12 cellular contexts compared by ENCODE assay signal in genomic region chr3:141405581-141405980, GRCh38. TPM values are rescaled to one million over a fixed set of nuclear protein-coding genes. Genes with fewer than 3 reads are reported as not detected.
DNase-seq lines count a peak whose midpoint lies in the region; ATAC-seq and TF ChIP-seq lines count a peak whose summit lies in the region.
"Had no signal": no experiment of that assay in that cellular context is flagged by ENCODE, and none has a peak within 500 bp of the region (broad histone marks: within the 10 kb centered on the region; RNA-seq: fewer than 3 reads in every experiment).

No MANE protein-coding gene starts in this region.

- TF ChIP-seq POLR2A in stomach (IDR thresholded peaks at IDR 0.05), result no peak

- H3K9me3 Mint-ChIP-seq in activated naive CD4-positive, alpha-beta T cell treated with anti-CD3 and anti-CD28 coated beads for 36 hours, result no peaks in the 10 kb centered on the region
- H3K9me3 Mint-ChIP-seq: activated T-helper 1 cell treated with anti-CD3 and anti-CD28 coated beads, Interleukin-12 subunit alpha, Interleukin-12 subunit beta, Interleukin-2, Interleukin-4 antibody, amounts not matched to agents 30 ng/mL and 10 ng/mL and 1 ng/mL, durations not matched to agents 14 hours and 24 hours and 36 hours; GM23338 had no signal

- H3K27ac ChIP-seq in stomach, result peak overlapping the region in 4 of 5 donors; percentile 94 to 100 (median 98)

- TF ChIP-seq CTCF in fibroblast of the aortic adventitia (IDR thresholded peaks at IDR 0.05; ENCODE audit: insufficient read depth, low read length) (no peak), stomach (IDR thresholded peaks at IDR 0.05) (no peak)

- H3K4me1 ChIP-seq in adipocyte (ENCODE audit: control insufficient read depth, insufficient read depth, low read length), result peaks cover 73% of the 10 kb centered on the region
- H3K4me1 ChIP-seq in stomach, result peaks cover 39 to 91% (median 76%) of the 10 kb centered on the region in 4 donors

- H3K4me1 Mint-ChIP-seq in activated naive CD4-positive, alpha-beta T cell treated with anti-CD3 and anti-CD28 coated beads for 36 hours (ENCODE audit: low read depth), result peaks cover 51% of the 10 kb centered on the region

- H3K4me3 Mint-ChIP-seq in activated naive CD4-positive, alpha-beta T cell treated with anti-CD3 and anti-CD28 coated beads for 36 hours, result no peak overlapping the region
- H3K4me3 Mint-ChIP-seq: activated T-helper 1 cell treated with anti-CD3 and anti-CD28 coated beads, Interleukin-12 subunit alpha, Interleukin-12 subunit beta, Interleukin-2, Interleukin-4 antibody, amounts not matched to agents 30 ng/mL and 10 ng/mL and 1 ng/mL, durations not matched to agents 14 hours and 24 hours and 36 hours; GM23338 had no signal

- TF ChIP-seq EP300 in stomach (IDR thresholded peaks at IDR 0.05), result no peak

- intact Hi-C loops in activated naive CD4-positive, alpha-beta T cell treated with anti-CD3 and anti-CD28 coated beads for 36 hours (cut with micrococcal nuclease), result no loop called here
- intact Hi-C loops in stomach (cut with DNase I; ENCODE audit: low total_unique reads), result no loop called here

- DNase-seq in activated naive CD4-positive, alpha-beta T cell treated with anti-CD3 and anti-CD28 coated beads for 36 hours, result no peak
- no peak for DNase-seq in activated naive CD4-positive, alpha-beta T cell (lab: John Stamatoyannopoulos, UW)
- DNase-seq in adipocyte (ENCODE audit: low read depth), result peak; percentile 58
- DNase-seq in fibroblast of the aortic adventitia (ENCODE audit: low read depth), result peak; percentile 55
- no peak for DNase-seq in stomach
- DNase-seq in NOMO-1 treated with dmso at 0.1 percent for 144 hours (lab: John Stamatoyannopoulos, UW; ENCODE audit: unreplicated experiment), result no peak
- DNase-seq in NCI-H2227 treated with DMSO at 0.1 percent for 48 hours (lab: John Stamatoyannopoulos, UW), result no peak
- DNase-seq: AML-193, spleen had no signal

- H3K27me3 ChIP-seq in adipocyte (replicated peaks; ENCODE audit: control insufficient read depth, insufficient read depth, low read length), result no peaks in the 10 kb centered on the region
- no peaks in the 10 kb centered on the region for H3K27me3 ChIP-seq in stomach
- H3K27me3 ChIP-seq: spleen had no signal

- H3K9me3 ChIP-seq in adipocyte (ENCODE audit: control insufficient read depth, low read length) (no peaks in the 10 kb centered on the region), stomach (no peaks in the 10 kb centered on the region)
- H3K9me3 ChIP-seq: spleen had no signal

- peaks cover 35% of the 10 kb centered on the region for H3K36me3 ChIP-seq in adipocyte (ENCODE audit: control insufficient read depth, insufficient read depth, low read length, severe bottlenecking)
- H3K36me3 ChIP-seq in stomach, result peaks cover 6 to 46% (median 41%) of the 10 kb centered on the region in 4 donors

- no peak for ATAC-seq in GM21529 (IDR thresholded peaks at IDR 0.05; ENCODE audit: unreplicated experiment)
- ATAC-seq: GM23338 had no signal

- 86 to 94% (median 92%) methylated on average over 4 of the region's 4 CpGs for WGBS in stomach, 5 donors

- H3K9ac ChIP-seq in adipocyte (ENCODE audit: low read length), result no peak overlapping the region

- CTCF ChIA-PET in activated naive CD4-positive, alpha-beta T cell treated with anti-CD3 and anti-CD28 coated beads for 36 hours (lab: Charles Lee), result interaction anchor here (0.7 to 2.2 kb wide), 5 partner anchors 36 to 94 kb away, joined by 3 to 5 read pairs (median 5); no protein-coding TSS in a partner anchor

- peaks cover 4% of the 10 kb centered on the region for H3K36me3 Mint-ChIP-seq in activated naive CD4-positive, alpha-beta T cell treated with anti-CD3 and anti-CD28 coated beads for 36 hours (ENCODE audit: low read depth)

- no peaks in the 10 kb centered on the region for H3K27me3 Mint-ChIP-seq in activated naive CD4-positive, alpha-beta T cell treated with anti-CD3 and anti-CD28 coated beads for 36 hours (ENCODE audit: low read depth)

- H3K4me3 ChIP-seq in adipocyte (ENCODE audit: low read length) (no peak overlapping the region), fibroblast of the aortic adventitia (ENCODE audit: low read depth, low read length) (no peak overlapping the region), stomach (no peak overlapping the region)
- H3K4me3 ChIP-seq: GM23338 had no signal

- H3K27ac Mint-ChIP-seq in activated naive CD4-positive, alpha-beta T cell treated with anti-CD3 and anti-CD28 coated beads for 36 hours, result peak overlapping the region; percentile 7
- H3K27ac Mint-ChIP-seq: activated T-helper 1 cell treated with anti-CD3 and anti-CD28 coated beads, Interleukin-12 subunit alpha, Interleukin-12 subunit beta, Interleukin-2, Interleukin-4 antibody, amounts not matched to agents 30 ng/mL and 10 ng/mL and 1 ng/mL, durations not matched to agents 14 hours and 24 hours and 36 hours; GM23338 had no signal

RNA-seq across cellular contexts. Expression of gene ZBTB38, which starts 37.3 kb away (rescaled TPM):
- 10 to 100 TPM; 16.3 to 18.6 TPM for total RNA-seq in activated naive CD4-positive, alpha-beta T cell treated with anti-CD3 and anti-CD28 coated beads for 36 hours
- total RNA-seq in fibroblast of the aortic adventitia (ENCODE audit: low replicate concordance) (52.4 and 267 TPM in 2 replicates), stomach (100 to 1,000 TPM in 1 of 5 donors, 10 to 100 TPM in 4; 26.9 to 253 (median 64.3) TPM)
- polyA plus RNA-seq in stomach, result 10 to 100 TPM in 1 of 3 donors, 1 to 10 TPM in 2; 5.3 to 10.7 (median 9.5) TPM

Comparison
In these comparisons a context has a peak if more than half of its experiments do, and no peak if none do; other contexts are left out.
1. DNase-seq: peak in adipocyte (single experiment) and fibroblast of the aortic adventitia (single experiment); none in activated naive CD4-positive, alpha-beta T cell treated with anti-CD3 and anti-CD28 coated beads for 36 hours (single experiment), activated naive CD4-positive, alpha-beta T cell (0 of 4), stomach (single experiment), NOMO-1 treated with dmso at 0.1 percent for 144 hours (single experiment) and NCI-H2227 treated with DMSO at 0.1 percent for 48 hours (single experiment).